Comparison of ENCODE assay signal across 8 cellular contexts in genomic region chr12:25249951-25250738, GRCh38. TPM values are rescaled to one million over a fixed set of nuclear protein-coding genes. Genes with fewer than 3 reads are reported as not detected.
DNase-seq lines count a peak whose midpoint lies in the region; ATAC-seq and TF ChIP-seq lines count a peak whose summit lies in the region.

No MANE protein-coding gene starts in this region.

- no peaks in the 10 kb centered on the region for H3K36me3 ChIP-seq in lower lobe of right lung

- DNase-seq in GM03348 (ENCODE audit: low spot score): peak; percentile 59
- DNase-seq in HEK293T (ENCODE audit: extremely low spot score): peak; percentile 25
- DNase-seq in NCI-H1105 treated with DMSO at 0.1 percent for 48 hours (lab: John Stamatoyannopoulos, UW): peak; percentile 30
- peak; percentile 6 to 20 for DNase-seq in activated CD4-positive, alpha-beta T cell treated with anti-CD3 and anti-CD28 coated beads, Interleukin-2, amount 50 U/mL, for 24 hours (ENCODE audit: low read depth in 1 of 2, low spot score in 1 of 2)
- DNase-seq in dermis microvascular lymphatic vessel endothelial cell (ENCODE audit: low read depth in 2 of 2): peak; percentile 53 to 60
- peak; percentile 79 for DNase-seq in lower lobe of right lung
- DNase-seq in stimulated activated CD4-positive, alpha-beta T cell treated with anti-CD3 and anti-CD28 coated beads, TNF-alpha, amount 100 ng/mL, for 1 hour (ENCODE audit: low read depth in 3 of 3, low spot score in 1 of 3): peak in 2 of 3 donors; percentile 20 to 36
- DNase-seq in NCI-H1694 treated with DMSO at 0.1 percent for 48 hours (lab: John Stamatoyannopoulos, UW): no peak

- no peaks in the 10 kb centered on the region for H3K27me3 ChIP-seq in lower lobe of right lung (ENCODE audit: low read depth)

- intact Hi-C loops in lower lobe of right lung (cut with DNase I): no loop called here

- H3K4me3 ChIP-seq in lower lobe of right lung: peak overlapping the region; percentile 81

- H3K9me3 ChIP-seq in lower lobe of right lung: no peaks in the 10 kb centered on the region

- peak; percentile 67 to 76 for ATAC-seq in lower lobe of right lung

- POLR2A ChIA-PET in HEK293T (lab: Yijun Ruan, JAX): interaction anchor here (0.7 to 1.4 kb wide), 5 partner anchors 38 to 875 kb away, joined by 3 to 5 read pairs (median 4); partner anchors contain the start of gene BHLHE41

- H3K27ac ChIP-seq in lower lobe of right lung: peak overlapping the region; percentile 95

- peaks cover 19% of the 10 kb centered on the region for H3K4me1 ChIP-seq in lower lobe of right lung

- no peak for TF ChIP-seq CTCF in lower lobe of right lung (IDR thresholded peaks at IDR 0.05)

- CTCF ChIA-PET in HEK293T (lab: Yijun Ruan, JAX): interaction anchor here (1.0 kb wide), 1 partner anchor 9 kb away, joined by 5 read pairs; no protein-coding TSS in a partner anchor

TF ChIP-seq in HEK293T, 16 proteins besides CTCF, POLR2A, EP300 and RAD21:
- TF ChIP-seq FOXA1 (IDR thresholded peaks at IDR 0.05): no peak
- no peak for TF ChIP-seq LEF1 (IDR thresholded peaks at IDR 0.05; ENCODE audit: borderline replicate concordance)
- no peak for TF ChIP-seq FOXK2 (IDR thresholded peaks at IDR 0.05)

RNA-seq across cellular contexts. Expression of gene KRAS, which starts 0.6 kb away (rescaled TPM):
- total RNA-seq in dermis microvascular lymphatic vessel endothelial cell (24.1 and 38.6 TPM in 2 replicates), lower lobe of right lung (28.6 TPM)

RNA-seq across cellular contexts. Expression of gene ETFRF1, which starts 55.1 kb away (rescaled TPM):
- total RNA-seq in dermis microvascular lymphatic vessel endothelial cell (11.4 and 12.3 TPM in 2 replicates), lower lobe of right lung (24.7 TPM)

RNA-seq across cellular contexts. Expression of gene DNAI7, which starts 55.2 kb away (rescaled TPM):
- total RNA-seq in dermis microvascular lymphatic vessel endothelial cell (under 0.01 TPM in 1 of 2 replicates, not detected in the other), lower lobe of right lung (6.7 TPM)
